22 cellular contexts compared by ENCODE assay signal in the genomic region with DNA sequence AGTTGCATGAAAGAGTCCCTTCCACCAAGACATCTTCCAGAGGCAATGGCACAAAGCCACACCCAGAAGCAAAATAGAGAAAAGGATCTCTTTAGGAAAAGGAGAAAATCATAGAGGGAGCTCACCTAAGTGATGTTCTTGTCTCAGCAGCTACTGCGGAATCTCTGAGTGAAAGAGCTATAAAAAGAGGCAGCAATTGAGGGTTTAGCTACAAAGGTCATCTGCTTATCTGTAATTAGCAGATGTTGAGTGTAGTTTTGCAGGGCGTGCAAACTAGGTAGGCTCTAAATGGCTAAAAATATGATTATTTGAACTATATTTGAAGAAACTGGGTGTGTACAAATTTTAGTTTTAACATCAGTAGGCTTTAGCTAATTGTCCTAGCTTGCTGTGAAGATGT.
"Had no signal": no experiment of that assay in that cellular context is flagged by ENCODE, and none has a peak within 500 bp of the region (broad histone marks: within the 10 kb centered on the region; RNA-seq: fewer than 3 reads in every experiment).

No MANE protein-coding gene starts in this region.

- DNase-seq: activated CD4-positive, alpha-beta T cell treated with anti-CD3 and anti-CD28 coated beads for 36 hours; activated CD4-positive, CD25-positive, alpha-beta regulatory T cell; activated CD8-positive, alpha-beta memory T cell treated with anti-CD3 and anti-CD28 coated beads, Interleukin-2, amount 10 ng/mL, durations not matched to agents 7 days and 5 days; activated CD8-positive, alpha-beta T cell treated with anti-CD3 and anti-CD28 coated beads, Interleukin-2, amount 10 ng/mL, durations not matched to agents 7 days and 5 days; activated naive CD8-positive, alpha-beta T cell treated with anti-CD3 and anti-CD28 coated beads, Interleukin-2, amount 50 U/mL, for 24 hours; activated T-cell treated with anti-CD3 and anti-CD28 coated beads, Interleukin-2, amount 50 U/mL, for 48 hours; amygdala; caudate nucleus; cortex of kidney; foreskin fibroblast; heart right ventricle; left ventricle myocardium inferior; mesendoderm; right lobe of liver; stimulated activated CD4-positive, alpha-beta T cell treated with anti-CD3 and anti-CD28 coated beads, Interleukin-4, amount 100 ng/mL, for 4 hours; stimulated activated CD8-positive, alpha-beta memory T cell treated with anti-CD3 and anti-CD28 coated beads, Interleukin-4, amount 100 ng/mL, for 48 hours; stimulated activated naive CD8-positive, alpha-beta T cell treated with anti-CD3 and anti-CD28 coated beads, Interleukin-15, amount 100 ng/mL, for 72 hours; substantia nigra; T-helper 2 cell; uterus had no signal

- ATAC-seq: activated CD4-positive, alpha-beta T cell treated with anti-CD3 and anti-CD28 coated beads for 36 hours; activated CD8-positive, alpha-beta memory T cell treated with anti-CD3 and anti-CD28 coated beads, Interleukin-2, amount 10 ng/mL, durations not matched to agents 7 days and 5 days; activated CD8-positive, alpha-beta T cell treated with anti-CD3 and anti-CD28 coated beads, Interleukin-2, amount 10 ng/mL, durations not matched to agents 7 days and 5 days; activated naive CD8-positive, alpha-beta T cell treated with anti-CD3 and anti-CD28 coated beads, Interleukin-2, amount 50 U/mL, for 24 hours; esophagus mucosa; heart right ventricle; right lobe of liver; stimulated activated memory B cell treated with anti-CD40 and anti-IgM and Interleukin-4, amounts not matched to agents 10 μg/mL and 1 μg/mL and 100 μg/mL, for 72 hours; stimulated activated naive CD8-positive, alpha-beta T cell treated with anti-CD3 and anti-CD28 coated beads, Interleukin-15, amount 100 ng/mL, for 72 hours had no signal
